Comparison of ENCODE assay signal across 9 cellular contexts in the genomic region with DNA sequence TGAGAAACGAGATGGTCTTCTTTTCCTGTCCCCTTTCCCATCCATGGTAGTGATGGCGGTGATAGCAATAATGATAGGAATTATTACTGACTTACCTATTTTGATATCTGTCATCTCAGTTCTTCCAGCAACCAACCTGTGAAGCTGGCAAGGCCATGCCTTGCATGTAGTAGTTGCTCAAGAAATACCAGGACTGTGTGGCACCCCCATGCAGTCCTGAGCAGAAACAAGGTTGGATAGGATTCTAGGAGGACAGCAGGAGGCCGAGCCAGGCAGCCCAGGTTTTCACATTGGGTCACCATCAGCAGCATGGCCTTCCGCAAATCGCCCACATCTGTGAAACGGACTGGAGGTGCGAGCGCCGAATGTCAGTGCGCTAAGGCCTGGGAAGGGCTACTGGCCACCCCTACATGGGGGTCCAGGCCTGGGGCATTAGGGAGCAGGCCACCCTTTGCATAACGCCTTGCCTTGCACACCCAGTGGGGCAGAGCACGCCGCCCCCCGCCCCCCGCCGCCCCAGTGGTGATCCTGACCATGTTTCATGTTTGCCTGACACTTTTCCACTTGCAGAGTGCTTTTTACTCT. TPM values are rescaled to one million over a fixed set of nuclear protein-coding genes. Genes with fewer than 3 reads are reported as not detected.
DNase-seq lines count a peak whose midpoint lies in the region; ATAC-seq and TF ChIP-seq lines count a peak whose summit lies in the region.
"Had no signal": no experiment of that assay in that cellular context is flagged by ENCODE, and none has a peak within 500 bp of the region (broad histone marks: within the 10 kb centered on the region; RNA-seq: fewer than 3 reads in every experiment).

No MANE protein-coding gene starts in this region.

- peak overlapping the region; percentile 98 for H3K4me3 Mint-ChIP-seq in activated CD4-positive, alpha-beta memory T cell treated with anti-CD3 and anti-CD28 coated beads for 36 hours

- H3K4me1 Mint-ChIP-seq in activated CD4-positive, alpha-beta memory T cell treated with anti-CD3 and anti-CD28 coated beads for 36 hours (ENCODE audit: low read depth), result peaks cover 78% of the 10 kb centered on the region

- POLR2A ChIA-PET in activated CD4-positive, alpha-beta memory T cell treated with anti-CD3 and anti-CD28 coated beads for 36 hours (lab: Charles Lee), result interaction anchor here (0.6 to 7.8 kb wide), 10 partner anchors 9 to 346 kb away, joined by 3 to 72 read pairs (median 6); partner anchors contain the start of genes ANKRD13D and SSH3

- peak overlapping the region; percentile 98 for H3K4me2 ChIP-seq in skeletal muscle satellite cell (ENCODE audit: low read length)

- H3K27me3 ChIP-seq in right atrium auricular region (no peaks in the 10 kb centered on the region), skeletal muscle satellite cell (ENCODE audit: control insufficient read depth, insufficient read depth, low read length) (no peaks in the 10 kb centered on the region)
- H3K27me3 ChIP-seq: thyroid gland had no signal

- intact Hi-C loops in activated CD4-positive, alpha-beta memory T cell treated with anti-CD3 and anti-CD28 coated beads for 36 hours (cut with micrococcal nuclease), result loop anchor here (1.0 kb wide), 3 partner anchors 9 to 49 kb away; no protein-coding TSS in a partner anchor

- no peak for TF ChIP-seq CTCF in GM12875 (IDR thresholded peaks at IDR 0.05; ENCODE audit: borderline replicate concordance, insufficient read depth, low read depth, low read length)
- no peak for TF ChIP-seq CTCF in right atrium auricular region (IDR thresholded peaks at IDR 0.05)

- peaks cover 4% of the 10 kb centered on the region for H3K36me3 ChIP-seq in right atrium auricular region
- H3K36me3 ChIP-seq in skeletal muscle satellite cell (ENCODE audit: insufficient read depth, low read length), result peaks cover 11% of the 10 kb centered on the region

- peaks cover 57% of the 10 kb centered on the region for H3K36me3 Mint-ChIP-seq in activated CD4-positive, alpha-beta memory T cell treated with anti-CD3 and anti-CD28 coated beads for 36 hours

- H3K9me3 ChIP-seq in right atrium auricular region (no peaks in the 10 kb centered on the region), skeletal muscle satellite cell (replicated peaks; ENCODE audit: low read length) (no peaks in the 10 kb centered on the region)
- H3K9me3 ChIP-seq: thyroid gland had no signal

- no peak overlapping the region for H3K9ac ChIP-seq in skeletal muscle satellite cell (ENCODE audit: low read depth, low read length)

- H3K4me1 ChIP-seq in right atrium auricular region (peaks cover 0 to 75% of the 10 kb centered on the region in 2 donors), skeletal muscle satellite cell (ENCODE audit: control insufficient read depth, insufficient read depth, low read length) (peaks cover 68% of the 10 kb centered on the region)

- ATAC-seq in HG02970 (IDR thresholded peaks at IDR 0.05; ENCODE audit: low FRiP score, unreplicated experiment), result no peak

- DNase-seq in activated CD4-positive, alpha-beta memory T cell treated with anti-CD3 and anti-CD28 coated beads for 36 hours, result no peak
- DNase-seq in right atrium auricular region (ENCODE audit: low spot score) (no peak), NCI-H2171 (lab: John Stamatoyannopoulos, UW) (no peak), dedifferentiated amniotic fluid mesenchymal stem cell (ENCODE audit: extremely low spot score) (no peak)
- no peak for DNase-seq in activated CD4-positive, CD25-positive, alpha-beta regulatory T cell (lab: John Stamatoyannopoulos, UW)
- DNase-seq: thyroid gland had no signal

- CTCF ChIA-PET in activated CD4-positive, alpha-beta memory T cell treated with anti-CD3 and anti-CD28 coated beads for 36 hours (lab: Charles Lee), result interaction anchor here (0.6 to 3.8 kb wide), 8 partner anchors 9 to 86 kb away, joined by 3 to 47 read pairs (median 12); partner anchors contain the start of gene ANKRD13D

- no peaks in the 10 kb centered on the region for H3K27me3 Mint-ChIP-seq in activated CD4-positive, alpha-beta memory T cell treated with anti-CD3 and anti-CD28 coated beads for 36 hours

- H3K4me3 ChIP-seq in GM12875 (ENCODE audit: low read depth, low read length) (peak overlapping the region; percentile 53), right atrium auricular region (peak overlapping the region in 1 of 2 donors; percentile 94), skeletal muscle satellite cell (ENCODE audit: low read length) (no peak overlapping the region)
- H3K4me3 ChIP-seq: thyroid gland had no signal

- peak overlapping the region; percentile 59 to 73 for H3K27ac ChIP-seq in right atrium auricular region

- no peaks in the 10 kb centered on the region for H3K9me3 Mint-ChIP-seq in activated CD4-positive, alpha-beta memory T cell treated with anti-CD3 and anti-CD28 coated beads for 36 hours

- peak overlapping the region; percentile 100 for H3K27ac Mint-ChIP-seq in activated CD4-positive, alpha-beta memory T cell treated with anti-CD3 and anti-CD28 coated beads for 36 hours

RNA-seq across cellular contexts. Expression of gene GRK2, which starts 2.5 kb away (rescaled TPM):
- total RNA-seq in activated CD4-positive, alpha-beta memory T cell treated with anti-CD3 and anti-CD28 coated beads for 36 hours, result 100 to 1,000 TPM; 273 to 279 TPM
- total RNA-seq in right atrium auricular region, result 10 to 100 TPM; 52.7 to 55.9 TPM
- 26.6 and 33.0 TPM in 2 replicates for total RNA-seq in skeletal muscle satellite cell (2012; rRNA removed)

RNA-seq across cellular contexts. Expression of gene ANKRD13D, which starts 20.3 kb away (rescaled TPM):
- 10 to 100 TPM; 85.9 to 89.4 TPM for total RNA-seq in activated CD4-positive, alpha-beta memory T cell treated with anti-CD3 and anti-CD28 coated beads for 36 hours
- total RNA-seq in right atrium auricular region, result 10 to 100 TPM; 14.1 to 14.9 TPM
- 29.1 and 29.4 TPM in 2 replicates for total RNA-seq in skeletal muscle satellite cell (2012; rRNA removed)

RNA-seq across cellular contexts. Expression of gene SSH3, which starts 34.6 kb away (rescaled TPM):
- total RNA-seq in activated CD4-positive, alpha-beta memory T cell treated with anti-CD3 and anti-CD28 coated beads for 36 hours, result 10 to 100 TPM; 14.9 to 19.4 TPM
- 10 to 100 TPM; 14.7 to 23.6 TPM for total RNA-seq in right atrium auricular region
- 8.5 and 14.7 TPM in 2 replicates for total RNA-seq in skeletal muscle satellite cell (2012; rRNA removed)

Comparison
In these comparisons a context has a peak if more than half of its experiments do, and no peak if none do; other contexts are left out.
1. RNA of gene GRK2, which starts 2.5 kb away (total RNA-seq): 273 to 279 TPM in activated CD4-positive, alpha-beta memory T cell treated with anti-CD3 and anti-CD28 coated beads for 36 hours; 52.7 to 55.9 TPM in right atrium auricular region; every median in the first group is over 4 times any median in the second.
2. RNA of gene ANKRD13D, which starts 20.3 kb away (total RNA-seq): 85.9 to 89.4 TPM in activated CD4-positive, alpha-beta memory T cell treated with anti-CD3 and anti-CD28 coated beads for 36 hours; 14.1 to 14.9 TPM in right atrium auricular region; every median in the first group is over 4 times any median in the second.